In genomic region chr1:166975361-166976129, GRCh38 we compare ENCODE assay signal across 8 cellular contexts. TPM values are rescaled to one million over a fixed set of nuclear protein-coding genes. Genes with fewer than 3 reads are reported as not detected.
DNase-seq lines count a peak whose midpoint lies in the region; ATAC-seq and TF ChIP-seq lines count a peak whose summit lies in the region.

Gene ILDR2 (minus strand): TSS chr1:166975540. CDS start chr1:166975268, 272 bp downstream.

- H3K4me1 Mint-ChIP-seq in activated T-cell treated with anti-CD3 and anti-CD28 coated beads, Interleukin-2, amount 50 U/mL, for 4 hours (ENCODE audit: low read depth) = peaks cover 31% of the 10 kb centered on the region
- H3K4me1 Mint-ChIP-seq in natural killer cell = peaks cover 19 to 30% of the 10 kb centered on the region in 2 donors

- no peaks in the 10 kb centered on the region for H3K36me3 Mint-ChIP-seq in activated T-cell treated with anti-CD3 and anti-CD28 coated beads, Interleukin-2, amount 50 U/mL, for 4 hours (ENCODE audit: insufficient read depth)
- H3K36me3 Mint-ChIP-seq in natural killer cell = no peaks in the 10 kb centered on the region

- peak; percentile 65 for ATAC-seq in HG02885 (IDR thresholded peaks at IDR 0.05; ENCODE audit: poor library complexity, unreplicated experiment)
- peak; percentile 85 to 88 for ATAC-seq in activated T-cell treated with anti-CD3 and anti-CD28 coated beads, Interleukin-2, amount 50 U/mL, for 4 hours
- ATAC-seq in natural killer cell = peak; percentile 82 to 92 (median 91)
- ATAC-seq in stimulated activated naive CD8-positive, alpha-beta T cell treated with anti-CD3 and anti-CD28 coated beads, Interleukin-15, Interleukin-2, amounts not matched to agents 100 U/mL and 50 U/mL, for 24 hours = peak; percentile 70

- DNase-seq in NCI-H1436 (lab: John Stamatoyannopoulos, UW) (peak; percentile 38), NCI-H1436 treated with DMSO at 0.1 percent for 48 hours (lab: John Stamatoyannopoulos, UW) (no peak), NCI-H748 treated with DMSO at 0.1 percent for 48 hours (lab: John Stamatoyannopoulos, UW) (peak; percentile 24), fibroblast of gingiva (ENCODE audit: low read depth) (peak; percentile 10), natural killer cell (peak; percentile 48)
- DNase-seq in activated T-cell treated with anti-CD3 and anti-CD28 coated beads, Interleukin-2, amount 50 U/mL, for 4 hours = peak; percentile 66
- DNase-seq in stimulated activated naive CD8-positive, alpha-beta T cell treated with anti-CD3 and anti-CD28 coated beads, Interleukin-15, Interleukin-2, amounts not matched to agents 100 U/mL and 50 U/mL, for 24 hours = peak; percentile 71

- H3K9me3 Mint-ChIP-seq in activated T-cell treated with anti-CD3 and anti-CD28 coated beads, Interleukin-2, amount 50 U/mL, for 4 hours = no peaks in the 10 kb centered on the region
- no peaks in the 10 kb centered on the region for H3K9me3 Mint-ChIP-seq in natural killer cell

- intact Hi-C loops in natural killer cell (cut with micrococcal nuclease) = loop anchor here (5.0 kb wide), 1 partner anchor 67 kb away; no protein-coding TSS in a partner anchor

- peaks cover 38% of the 10 kb centered on the region for H3K27me3 Mint-ChIP-seq in activated T-cell treated with anti-CD3 and anti-CD28 coated beads, Interleukin-2, amount 50 U/mL, for 4 hours (ENCODE audit: low read depth)
- H3K27me3 Mint-ChIP-seq in natural killer cell (ENCODE audit: low read depth in 2 of 2) = peaks cover 13 to 19% of the 10 kb centered on the region in 2 donors

- H3K4me3 Mint-ChIP-seq in activated T-cell treated with anti-CD3 and anti-CD28 coated beads, Interleukin-2, amount 50 U/mL, for 4 hours = peak within 1 kb of the TSS; percentile 95
- peak within 1 kb of the TSS; percentile 91 for H3K4me3 Mint-ChIP-seq in natural killer cell

- peak within 1 kb of the TSS; percentile 18 to 71 for H3K27ac Mint-ChIP-seq in natural killer cell

- no peak for TF ChIP-seq CTCF in natural killer cell (IDR thresholded peaks at IDR 0.05)

RNA-seq across cellular contexts. Expression of gene ILDR2, which starts in this region (rescaled TPM):
- total RNA-seq in activated T-cell treated with anti-CD3 and anti-CD28 coated beads, Interleukin-2, amount 50 U/mL, for 4 hours = 1 to 10 TPM; 3.8 to 6.2 (median 4.8) TPM
- total RNA-seq in natural killer cell = 1 to 10 TPM; 2.4 to 4.3 (median 2.8) TPM
